8 cellular contexts compared by ENCODE assay signal in the genomic region with DNA sequence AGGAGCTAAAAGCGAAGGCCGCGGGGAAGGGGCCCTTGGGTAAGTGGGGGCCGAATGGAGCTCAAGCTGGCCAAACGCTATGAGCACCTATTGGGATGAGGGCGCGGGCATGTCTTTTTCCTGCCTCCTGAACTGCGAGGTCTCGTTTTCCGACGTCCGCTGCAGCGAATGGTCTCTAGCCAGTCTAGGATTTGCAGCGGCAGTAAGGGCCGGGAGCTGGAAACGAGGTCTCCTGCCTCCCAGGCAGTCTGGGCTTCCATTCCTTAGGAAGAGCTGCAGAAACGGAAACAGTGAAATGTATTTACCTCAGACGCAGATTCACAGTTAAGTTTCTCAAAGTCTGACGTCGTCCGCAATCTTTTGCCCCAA. TPM values are rescaled to one million over a fixed set of nuclear protein-coding genes. Genes with fewer than 3 reads are reported as not detected.
DNase-seq lines count a peak whose midpoint lies in the region; ATAC-seq and TF ChIP-seq lines count a peak whose summit lies in the region.

No MANE protein-coding gene starts in this region.

- peaks cover 25% of the 10 kb centered on the region for H3K36me3 ChIP-seq in CD4-positive, CD25-positive, alpha-beta regulatory T cell (ENCODE audit: control insufficient read depth, insufficient read depth, low read length)
- H3K36me3 ChIP-seq in thymus (ENCODE audit: control insufficient read depth, insufficient read depth): peaks cover 28% of the 10 kb centered on the region

- peaks cover 37% of the 10 kb centered on the region for H3K4me1 ChIP-seq in CD4-positive, CD25-positive, alpha-beta regulatory T cell (ENCODE audit: control insufficient read depth, insufficient read depth, low read length, poor library complexity, severe bottlenecking)
- H3K4me1 ChIP-seq in thymus (ENCODE audit: control insufficient read depth, insufficient read depth, low read length): peaks cover 12% of the 10 kb centered on the region

- ATAC-seq in CD4-positive, CD25-positive, alpha-beta regulatory T cell (ENCODE audit: low read depth in 2 of 2): no peak
- peak; percentile 1 for ATAC-seq in HG03457 (IDR thresholded peaks at IDR 0.05; ENCODE audit: unreplicated experiment)

- H3K27me3 Mint-ChIP-seq in CD4-positive, CD25-positive, alpha-beta regulatory T cell: no peaks in the 10 kb centered on the region

- no peak for TF ChIP-seq CTCF in astrocyte of the spinal cord (IDR thresholded peaks at IDR 0.05; ENCODE audit: low read depth, low read length)

- H3K27ac ChIP-seq in CD4-positive, CD25-positive, alpha-beta regulatory T cell (ENCODE audit: insufficient read depth, low read length, poor library complexity, severe bottlenecking): peak overlapping the region; percentile 90
- H3K27ac ChIP-seq in thymus (ENCODE audit: low read depth): peak overlapping the region; percentile 98

- H3K4me3 Mint-ChIP-seq in CD4-positive, CD25-positive, alpha-beta regulatory T cell: peak overlapping the region in 3 of 4 donors; percentile 92 to 96 (median 96)

- peaks cover 11 to 51% (median 16%) of the 10 kb centered on the region in 4 donors for H3K4me1 Mint-ChIP-seq in CD4-positive, CD25-positive, alpha-beta regulatory T cell

- in situ Hi-C loops in astrocyte of the spinal cord (cut with HindIII; ENCODE audit: low sequenced_read_pairs): no loop called here

- DNase-seq in CD4-positive, CD25-positive, alpha-beta regulatory T cell: no peak
- DNase-seq in astrocyte of the spinal cord (ENCODE audit: low read depth, low spot score) (no peak), left kidney (ENCODE audit: low read depth, low spot score) (peak; percentile 50), glomerular visceral epithelial cell (ENCODE audit: extremely low spot score) (no peak)
- no peak for DNase-seq in effector CD8-positive, alpha-beta T cell (lab: John Stamatoyannopoulos, UW)
- DNase-seq in activated effector memory CD4-positive, alpha-beta T cell treated with Interleukin-2 at 50 U/mL for 16 hours: no peak

- H3K9me3 ChIP-seq in CD4-positive, CD25-positive, alpha-beta regulatory T cell (ENCODE audit: control insufficient read depth in 2 of 2, low read length in 2 of 2): no peaks in the 10 kb centered on the region
- H3K9me3 ChIP-seq in thymus (ENCODE audit: control insufficient read depth): no peaks in the 10 kb centered on the region

- WGBS in thymus: 3% methylated on average over 21 of the region's 21 CpGs

- H3K4me3 ChIP-seq in CD4-positive, CD25-positive, alpha-beta regulatory T cell (ENCODE audit: low read depth, low read length): peak overlapping the region; percentile 89
- H3K4me3 ChIP-seq in astrocyte of the spinal cord (ENCODE audit: low read depth, low read length): peak overlapping the region; percentile 94
- peak overlapping the region; percentile 69 for H3K4me3 ChIP-seq in thymus (ENCODE audit: low read length)

- H3K36me3 Mint-ChIP-seq in CD4-positive, CD25-positive, alpha-beta regulatory T cell: peaks cover 6% of the 10 kb centered on the region

- H3K27me3 ChIP-seq in CD4-positive, CD25-positive, alpha-beta regulatory T cell (ENCODE audit: control insufficient read depth, insufficient read depth, low read length): no peaks in the 10 kb centered on the region
- no peaks in the 10 kb centered on the region for H3K27me3 ChIP-seq in thymus (ENCODE audit: control insufficient read depth, insufficient read depth)

- H3K27ac Mint-ChIP-seq in CD4-positive, CD25-positive, alpha-beta regulatory T cell: peak overlapping the region; percentile 91 to 99 (median 91)

- H3K9me3 Mint-ChIP-seq in CD4-positive, CD25-positive, alpha-beta regulatory T cell: peaks cover 0 to 4% (median 0%) of the 10 kb centered on the region in 7 donors

RNA-seq across cellular contexts. Expression of gene TMA7, which starts 0.5 kb away (rescaled TPM):
- total RNA-seq in CD4-positive, CD25-positive, alpha-beta regulatory T cell: 248 TPM
- polyA plus RNA-seq in CD4-positive, CD25-positive, alpha-beta regulatory T cell: 100 to 1,000 TPM; 664 to 743 (median 695) TPM
- polyA plus RNA-seq in thymus: 735 TPM

RNA-seq across cellular contexts. Expression of gene CCDC51, which starts 0.7 kb away (rescaled TPM):
- 4.6 TPM for total RNA-seq in CD4-positive, CD25-positive, alpha-beta regulatory T cell
- 10 to 100 TPM in 1 of 4 donors, 1 to 10 TPM in 3; 7.1 to 13.7 (median 9.1) TPM for polyA plus RNA-seq in CD4-positive, CD25-positive, alpha-beta regulatory T cell
- polyA plus RNA-seq in thymus: 14.1 TPM

RNA-seq across cellular contexts. Expression of gene ATRIP, which starts 6.0 kb away (rescaled TPM):
- 11.5 TPM for total RNA-seq in CD4-positive, CD25-positive, alpha-beta regulatory T cell
- 10 to 100 TPM in 3 of 4 donors, 1 to 10 TPM in 1; 9.6 to 14.7 (median 13.3) TPM for polyA plus RNA-seq in CD4-positive, CD25-positive, alpha-beta regulatory T cell
- polyA plus RNA-seq in thymus: 8.4 TPM

RNA-seq across cellular contexts. Expression of gene PLXNB1, which starts 10.7 kb away (rescaled TPM):
- total RNA-seq in CD4-positive, CD25-positive, alpha-beta regulatory T cell: 5.2 TPM
- polyA plus RNA-seq in CD4-positive, CD25-positive, alpha-beta regulatory T cell: under 1 TPM in 1 of 4 donors, not detected in 3; 0.07 TPM
- 112 TPM for polyA plus RNA-seq in thymus
